ENCODE assay signal across 9 cellular contexts in the genomic region with DNA sequence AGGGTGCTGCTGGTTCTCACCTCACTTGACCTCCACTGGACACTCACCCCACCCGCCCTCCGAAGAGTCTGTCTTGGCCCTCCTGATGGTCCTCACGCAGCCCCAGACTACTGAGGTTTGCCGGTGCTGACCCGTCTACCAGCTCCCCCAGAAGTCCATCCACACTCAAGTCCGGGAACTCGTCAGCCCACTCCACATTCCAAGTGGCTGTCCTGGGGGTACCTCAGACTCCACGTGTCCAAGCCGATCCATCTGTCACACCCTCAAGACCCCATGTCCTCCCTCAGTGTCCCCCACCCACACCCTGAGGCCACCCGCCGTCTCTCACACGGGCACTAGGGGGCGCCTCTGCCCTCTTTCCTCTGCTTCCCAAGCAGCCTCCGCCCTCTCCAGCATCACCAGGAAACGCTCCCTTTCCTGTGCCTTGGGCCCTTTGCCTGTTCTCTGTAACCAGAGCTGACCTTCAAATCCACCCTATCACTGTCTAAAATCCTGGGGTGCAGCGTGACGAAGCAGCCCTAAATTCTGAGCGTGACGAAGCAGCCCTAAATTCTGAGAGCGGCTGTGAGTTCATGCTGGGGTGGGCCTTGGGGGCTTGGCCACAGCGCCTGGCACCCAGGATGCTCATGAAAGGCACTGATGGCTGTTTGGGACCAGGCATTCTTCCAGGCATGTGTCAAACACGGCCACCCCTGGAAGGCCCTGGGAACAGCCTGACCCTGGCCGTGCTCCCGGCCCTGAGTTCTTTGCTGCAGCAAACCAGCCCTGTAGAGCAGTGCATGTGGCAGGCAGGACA.
DNase-seq lines count a peak whose midpoint lies in the region; ATAC-seq and TF ChIP-seq lines count a peak whose summit lies in the region.
"Had no signal": no experiment of that assay in that cellular context is flagged by ENCODE, and none has a peak within 500 bp of the region (broad histone marks: within the 10 kb centered on the region; RNA-seq: fewer than 3 reads in every experiment).

No MANE protein-coding gene starts in this region.

- H3K9ac ChIP-seq in mesenchymal stem cell (ENCODE audit: low read length) = no peak overlapping the region

- H4K91ac ChIP-seq in mesenchymal stem cell (ENCODE audit: low read length) = no peak overlapping the region

- H3K4me1 ChIP-seq in HEK293 (ENCODE audit: control insufficient read depth, insufficient read depth, low read length) (no peaks in the 10 kb centered on the region), mesenchymal stem cell (ENCODE audit: control insufficient read depth, insufficient read depth, low read depth, low read length) (peaks cover 2% of the 10 kb centered on the region)

- peak; percentile 69 for DNase-seq in COLO829 (ENCODE audit: low spot score)
- DNase-seq in dermis blood vessel endothelial cell = peak; percentile 69
- DNase-seq in mesenchymal stem cell = peak; percentile 34
- DNase-seq: naive B cell had no signal

- no peak overlapping the region for H2BK120ac ChIP-seq in mesenchymal stem cell (ENCODE audit: low read depth, low read length)

- no peak overlapping the region for H3K4me2 ChIP-seq in mesenchymal stem cell (ENCODE audit: low read length, poor library complexity, severe bottlenecking)

- no peak overlapping the region for H3K14ac ChIP-seq in mesenchymal stem cell (ENCODE audit: low read length in 2 of 2)

- no peak overlapping the region for H3K4ac ChIP-seq in mesenchymal stem cell (ENCODE audit: low read depth in 1 of 2, low read length in 2 of 2)

- CTCF ChIA-PET in HEK293 (lab: Yijun Ruan, JAX) = interaction anchor here (0.6 to 5.2 kb wide), 36 partner anchors 10 to 1590 kb away, joined by 3 to 23 read pairs (median 4); no protein-coding TSS in a partner anchor

- POLR2A ChIA-PET in HEK293 (lab: Yijun Ruan, JAX) = no interaction called here

- H3K18ac ChIP-seq in mesenchymal stem cell (ENCODE audit: low read depth in 1 of 2, low read length in 2 of 2) = no peak overlapping the region

- no peaks in the 10 kb centered on the region for H3K9me3 ChIP-seq in HEK293 (ENCODE audit: control insufficient read depth, insufficient read depth, low read depth, low read length)
- H3K9me3 ChIP-seq in mesenchymal stem cell (ENCODE audit: control insufficient read depth, low read length) = no peaks in the 10 kb centered on the region

- H3K23ac ChIP-seq in mesenchymal stem cell (ENCODE audit: low read length in 2 of 2) = no peak overlapping the region

- H3K36me3 ChIP-seq in HEK293 (ENCODE audit: control insufficient read depth in 2 of 2, insufficient read depth in 1 of 2, low read length in 2 of 2) (no peaks in the 10 kb centered on the region), mesenchymal stem cell (ENCODE audit: control insufficient read depth in 1 of 2, insufficient read depth in 2 of 2, low read depth in 1 of 2, low read length in 2 of 2) (no peaks in the 10 kb centered on the region)

- peaks cover 10 to 52% of the 10 kb centered on the region in 2 experiments for H3K27me3 ChIP-seq in mesenchymal stem cell (ENCODE audit: control insufficient read depth in 1 of 2, insufficient read depth in 1 of 2, low read length in 2 of 2)

- H2AFZ ChIP-seq in mesenchymal stem cell (ENCODE audit: low read depth, low read length) = no peak overlapping the region

- no peak overlapping the region for H2BK15ac ChIP-seq in mesenchymal stem cell (ENCODE audit: low read depth, poor library complexity, severe bottlenecking)

- H4K8ac ChIP-seq in mesenchymal stem cell (ENCODE audit: low read length) = peak overlapping the region; percentile 31

- no peak overlapping the region for H2BK12ac ChIP-seq in mesenchymal stem cell (ENCODE audit: low read length in 2 of 2)

- peak; percentile 78 for TF ChIP-seq CTCF in HEK293 (tag by site-specific recombination; IDR thresholded peaks at IDR 0.05)

- no peaks in the 10 kb centered on the region for H3K79me1 ChIP-seq in mesenchymal stem cell (replicated peaks; ENCODE audit: low read length, poor library complexity, severe bottlenecking)

- ATAC-seq in SK-N-SH treated with all-trans-retinoic acid at 6 μM for 48 hours (peak; percentile 87), HG02763 (IDR thresholded peaks at IDR 0.05; ENCODE audit: unreplicated experiment) (no peak), GM18502 (IDR thresholded peaks at IDR 0.05; ENCODE audit: poor library complexity, unreplicated experiment) (no peak), HG03108 (IDR thresholded peaks at IDR 0.05; ENCODE audit: unreplicated experiment) (no peak)

- no peak overlapping the region for H2BK5ac ChIP-seq in mesenchymal stem cell (ENCODE audit: low read depth, low read length, poor library complexity, severe bottlenecking)

- H3K27ac ChIP-seq in HEK293 (ENCODE audit: extremely low read depth, low read depth, low read length) (no peak overlapping the region), mesenchymal stem cell (ENCODE audit: low read length, poor library complexity, severe bottlenecking) (no peak overlapping the region)

- H3K4me3 ChIP-seq in HEK293 (ENCODE audit: low read depth, low read length) (no peak overlapping the region), mesenchymal stem cell (ENCODE audit: insufficient read depth in 1 of 2, low read depth in 1 of 2, low read length in 2 of 2) (no peak overlapping the region)

- no peak overlapping the region for H2AK5ac ChIP-seq in mesenchymal stem cell (ENCODE audit: low read length, severe bottlenecking)

- WGBS in mesenchymal stem cell = 47% methylated on average over 24 of the region's 24 CpGs

TF ChIP-seq in HEK293, 187 proteins besides CTCF, POLR2A, EP300 and RAD21 (continues in another document):
- TF ChIP-seq ZNF776 (tag by site-specific recombination; IDR thresholded peaks at IDR 0.05; ENCODE audit: borderline replicate concordance) = no peak
- TF ChIP-seq ZNF350 (tag by site-specific recombination; IDR thresholded peaks at IDR 0.05) = no peak
- TF ChIP-seq ZFP41 (tag by site-specific recombination; IDR thresholded peaks at IDR 0.05; ENCODE audit: borderline replicate concordance) = no peak
- TF ChIP-seq ZFP69B (tag by site-specific recombination; IDR thresholded peaks at IDR 0.05) = no peak
- TF ChIP-seq ZNF596 (tag by site-specific recombination; IDR thresholded peaks at IDR 0.05) = no peak
- 0 out of 2 replicates have a peak, but pooled peaks have one; percentile 26 for TF ChIP-seq ZBTB48 (tag by site-specific recombination; IDR thresholded peaks at IDR 0.05)
- TF ChIP-seq RBAK (tag by site-specific recombination; IDR thresholded peaks at IDR 0.05) = no peak
- no peak for TF ChIP-seq ZNF248 (tag by site-specific recombination; IDR thresholded peaks at IDR 0.05)
- no peak for TF ChIP-seq ZNF837 (tag by site-specific recombination; IDR thresholded peaks at IDR 0.05)
- TF ChIP-seq ZSCAN4 (tag by site-specific recombination; IDR thresholded peaks at IDR 0.05) = no peak
- TF ChIP-seq ZNF580 (tag by site-specific recombination; IDR thresholded peaks at IDR 0.05) = no peak
- no peak for TF ChIP-seq ZNF843 (tag by site-specific recombination; IDR thresholded peaks at IDR 0.05)
- no peak for TF ChIP-seq ZSCAN16 (tag by site-specific recombination; IDR thresholded peaks at IDR 0.05)
- TF ChIP-seq ZNF48 (tag by site-specific recombination; IDR thresholded peaks at IDR 0.05) = no peak

TF ChIP-seq in SK-N-SH treated with all-trans-retinoic acid at 6 μM for 48 hours, 23 proteins besides CTCF, POLR2A, EP300 and RAD21 (continues in another document):
- TF ChIP-seq ISL1 (CRISPR knock-in tag; IDR thresholded peaks at IDR 0.05) = no peak
- no peak for TF ChIP-seq ZNF8 (CRISPR knock-in tag; IDR thresholded peaks at IDR 0.05)
- no peak for TF ChIP-seq OSR1 (CRISPR knock-in tag; IDR thresholded peaks at IDR 0.05)
- no peak for TF ChIP-seq TOX (CRISPR knock-in tag; IDR thresholded peaks at IDR 0.05; ENCODE audit: borderline replicate concordance)
- TF ChIP-seq PPARA (CRISPR knock-in tag; IDR thresholded peaks at IDR 0.05; ENCODE audit: borderline replicate concordance) = no peak
- TF ChIP-seq TSHZ2 (CRISPR knock-in tag; IDR thresholded peaks at IDR 0.05) = no peak
- no peak for TF ChIP-seq PATZ1 (CRISPR knock-in tag; IDR thresholded peaks at IDR 0.05; ENCODE audit: borderline replicate concordance)
- TF ChIP-seq CSDC2 (CRISPR knock-in tag; IDR thresholded peaks at IDR 0.05) = no peak
- TF ChIP-seq ZNF70 (CRISPR knock-in tag; IDR thresholded peaks at IDR 0.05) = no peak
